ENCODE assay signal across 8 cellular contexts in the genomic region with DNA sequence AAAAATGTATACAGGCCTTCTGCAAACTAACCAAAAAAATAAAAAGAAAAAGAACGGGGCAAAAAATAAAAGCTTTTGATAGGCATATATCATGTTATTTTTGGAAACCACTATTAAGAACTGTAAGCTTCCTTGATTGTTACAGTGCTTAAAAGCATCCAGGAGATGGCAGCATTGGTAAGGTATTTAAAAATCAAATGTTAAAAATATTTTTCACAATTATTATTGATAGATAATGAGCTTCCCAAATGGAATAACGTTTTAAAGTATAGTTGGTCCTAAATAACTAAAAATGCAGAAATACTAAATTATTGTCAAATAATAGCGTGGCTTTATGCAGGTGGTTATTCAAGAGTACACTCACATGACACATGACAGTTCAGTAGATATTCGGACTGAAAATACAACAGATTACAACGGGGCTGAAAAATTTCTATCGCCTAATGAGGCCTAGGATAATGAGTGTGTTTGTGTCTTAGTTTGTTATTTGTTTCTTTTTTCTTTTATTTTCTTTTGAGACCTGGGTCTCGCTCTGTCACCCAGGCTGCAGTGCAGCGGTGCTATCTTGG.
DNase-seq lines count a peak whose midpoint lies in the region; ATAC-seq, FAIRE-seq and TF ChIP-seq lines count a peak whose summit lies in the region.

No MANE protein-coding gene starts in this region.

- H3K36me3 ChIP-seq in HCT116 (ENCODE audit: control insufficient read depth in 1 of 2, insufficient read depth in 2 of 2, low read length in 2 of 2) (no peaks in the 10 kb centered on the region), cardiac muscle cell (no peaks in the 10 kb centered on the region), testis (ENCODE audit: low read depth, missing control alignments) (no peaks in the 10 kb centered on the region)

- CTCF ChIA-PET in HCT116 (lab: Charles Lee) = interaction anchor here (0.5 to 3.0 kb wide), 33 partner anchors 10 to 757 kb away, joined by 3 to 51 read pairs (median 4); a partner anchor contains a TSS

- TF ChIP-seq RAD21 in HCT116 (IDR thresholded peaks at IDR 0.05; ENCODE audit: low read depth) = peak; percentile 81

- RAD21 ChIA-PET in HCT116 (lab: Charles Lee; ENCODE audit: low non-redundant PET in 1 of 2, low total read pairs in 2 of 2, uncharacterized antibody in 2 of 2, unreplicated experiment in 2 of 2) = interaction anchor here (0.7 to 1.8 kb wide), 6 partner anchors 52 to 380 kb away, joined by 3 to 10 read pairs (median 4); a partner anchor contains a TSS

- ATAC-seq in HCT116 (no peak), GM19455 (IDR thresholded peaks at IDR 0.05; ENCODE audit: unreplicated experiment) (no peak)

- FAIRE-seq in TTC549 (lab: Jason Lieb, UNC) = peak; percentile 93

- H4K20me1 ChIP-seq in HCT116 (ENCODE audit: insufficient read depth) = no peaks in the 10 kb centered on the region

- H3K4me3 ChIP-seq in HCT116 (replicated peaks in 1 of 2; ENCODE audit: low read depth in 1 of 2, low read length in 2 of 2) (no peak overlapping the region), cardiac muscle cell (no peak overlapping the region), testis (no peak overlapping the region)

- H3K27me3 ChIP-seq in HCT116 (ENCODE audit: insufficient read depth, low read length) (no peaks in the 10 kb centered on the region), cardiac muscle cell (no peaks in the 10 kb centered on the region), testis (no peaks in the 10 kb centered on the region)

- 55 to 66% methylated on average over 8 of the region's 8 CpGs for WGBS in testis, 2 donors

- H3K4me2 ChIP-seq in HCT116 (ENCODE audit: low read length) = no peak overlapping the region

- H3K9me2 ChIP-seq in HCT116 (ENCODE audit: insufficient read depth) = no peaks in the 10 kb centered on the region

- H2AFZ ChIP-seq in HCT116 (ENCODE audit: low read depth, low read length, poor library complexity, severe bottlenecking) = no peak overlapping the region

- intact Hi-C loops in HCT116 (cut with micrococcal nuclease) (loop anchor here (1.0 to 5.0 kb wide), 6 partner anchors 128 to 756 kb away; no protein-coding TSS in a partner anchor), testis (cut with DNase I; ENCODE audit: low total_unique reads) (no loop called here)

- no peak overlapping the region for H3K9ac ChIP-seq in HCT116 (ENCODE audit: low read length)

- TF ChIP-seq CTCF in HCT116 (IDR thresholded peaks at IDR 0.05 in 2 of 3, conservative IDR thresholded peaks at IDR 0.05 in 1 of 3; ENCODE audit: borderline replicate concordance in 1 of 3, insufficient read depth in 1 of 3, low read depth in 2 of 3, low read length in 2 of 3) = peak; percentile 41 to 85 (median 61); a peak in 5 of 6 replicates
- peak; percentile 54 for TF ChIP-seq CTCF in cardiac muscle cell (IDR thresholded peaks at IDR 0.05; ENCODE audit: low read depth, low read length)
- TF ChIP-seq CTCF in testis (IDR thresholded peaks at IDR 0.05) = peak; percentile 28 to 70 (median 55)

- H3K4me1 ChIP-seq in HCT116 (ENCODE audit: control insufficient read depth in 1 of 2, insufficient read depth in 2 of 2, low read length in 2 of 2) (no peaks in the 10 kb centered on the region; a peak in 1 of 4 replicates), cardiac muscle cell (ENCODE audit: low read depth) (peaks cover 10% of the 10 kb centered on the region), testis (peaks cover 4% of the 10 kb centered on the region)

- no peaks in the 10 kb centered on the region for H3K79me2 ChIP-seq in HCT116 (ENCODE audit: insufficient read depth, low read length)

- POLR2A ChIA-PET in HCT116 (lab: Charles Lee) = interaction anchor here (0.8 to 0.9 kb wide), 2 partner anchors 127 to 533 kb away, joined by 3 read pairs; a partner anchor contains a TSS

- DNase-seq in AG20443 (ENCODE audit: low spot score) (peak; percentile 25), HCT116 (ENCODE audit: low read depth, low spot score) (no peak), cardiac muscle cell (ENCODE audit: low read depth in 1 of 2, low spot score in 1 of 2) (peak; percentile 45 to 63), testis (no peak), SKM-1 (lab: John Stamatoyannopoulos, UW; ENCODE audit: unreplicated experiment) (no peak)
- no peak for DNase-seq in activated CD4-positive, alpha-beta T cell treated with anti-CD3 and anti-CD28 coated beads for 4 hours

- H3K27ac ChIP-seq in HCT116 (ENCODE audit: low read depth, low read length) = no peak overlapping the region
- no peak overlapping the region for H3K27ac ChIP-seq in cardiac muscle cell
- no peak overlapping the region for H3K27ac ChIP-seq in testis

- no peaks in the 10 kb centered on the region for H3K9me3 ChIP-seq in HCT116 (ENCODE audit: control insufficient read depth in 1 of 2, insufficient read depth in 1 of 2, low read depth in 1 of 2, low read length in 2 of 2)
- no peaks in the 10 kb centered on the region for H3K9me3 ChIP-seq in cardiac muscle cell (ENCODE audit: low read depth)
- H3K9me3 ChIP-seq in testis = no peaks in the 10 kb centered on the region

- BruUV-seq in HCT116 (replicated peaks; lab: Mats Ljungman, UMichigan) = no TSS peak

- TF ChIP-seq POLR2A in HCT116 (IDR thresholded peaks at IDR 0.05; ENCODE audit: borderline replicate concordance, extremely low read depth, insufficient read depth, insufficient read length) (no peak), testis (IDR thresholded peaks at IDR 0.05) (no peak)

TF ChIP-seq in HCT116, 20 proteins besides CTCF, POLR2A, EP300 and RAD21:
- no peak for TF ChIP-seq TCF7L2 (IDR thresholded peaks at IDR 0.05; ENCODE audit: borderline replicate concordance, extremely low read depth, insufficient read depth, insufficient read length)
- no peak for TF ChIP-seq SRF (IDR thresholded peaks at IDR 0.05; ENCODE audit: low read depth)
- TF ChIP-seq, protein P1, sequence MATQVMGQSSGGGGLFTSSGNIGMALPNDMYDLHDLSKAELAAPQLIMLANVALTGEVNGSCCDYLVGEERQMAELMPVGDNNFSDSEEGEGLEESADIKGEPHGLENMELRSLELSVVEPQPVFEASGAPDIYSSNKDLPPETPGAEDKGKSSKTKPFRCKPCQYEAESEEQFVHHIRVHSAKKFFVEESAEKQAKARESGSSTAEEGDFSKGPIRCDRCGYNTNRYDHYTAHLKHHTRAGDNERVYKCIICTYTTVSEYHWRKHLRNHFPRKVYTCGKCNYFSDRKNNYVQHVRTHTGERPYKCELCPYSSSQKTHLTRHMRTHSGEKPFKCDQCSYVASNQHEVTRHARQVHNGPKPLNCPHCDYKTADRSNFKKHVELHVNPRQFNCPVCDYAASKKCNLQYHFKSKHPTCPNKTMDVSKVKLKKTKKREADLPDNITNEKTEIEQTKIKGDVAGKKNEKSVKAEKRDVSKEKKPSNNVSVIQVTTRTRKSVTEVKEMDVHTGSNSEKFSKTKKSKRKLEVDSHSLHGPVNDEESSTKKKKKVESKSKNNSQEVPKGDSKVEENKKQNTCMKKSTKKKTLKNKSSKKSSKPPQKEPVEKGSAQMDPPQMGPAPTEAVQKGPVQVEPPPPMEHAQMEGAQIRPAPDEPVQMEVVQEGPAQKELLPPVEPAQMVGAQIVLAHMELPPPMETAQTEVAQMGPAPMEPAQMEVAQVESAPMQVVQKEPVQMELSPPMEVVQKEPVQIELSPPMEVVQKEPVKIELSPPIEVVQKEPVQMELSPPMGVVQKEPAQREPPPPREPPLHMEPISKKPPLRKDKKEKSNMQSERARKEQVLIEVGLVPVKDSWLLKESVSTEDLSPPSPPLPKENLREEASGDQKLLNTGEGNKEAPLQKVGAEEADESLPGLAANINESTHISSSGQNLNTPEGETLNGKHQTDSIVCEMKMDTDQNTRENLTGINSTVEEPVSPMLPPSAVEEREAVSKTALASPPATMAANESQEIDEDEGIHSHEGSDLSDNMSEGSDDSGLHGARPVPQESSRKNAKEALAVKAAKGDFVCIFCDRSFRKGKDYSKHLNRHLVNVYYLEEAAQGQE (IDR thresholded peaks at IDR 0.05; ENCODE audit: low read depth) = no peak
- TF ChIP-seq POLR2AphosphoS5 (IDR thresholded peaks at IDR 0.05; ENCODE audit: low read depth, low read length) = no peak
- no peak for TF ChIP-seq ZNF274 (IDR thresholded peaks at IDR 0.05; ENCODE audit: low read depth, low read length)
- no peak for TF ChIP-seq YY1 (IDR thresholded peaks at IDR 0.05; ENCODE audit: extremely low read depth, insufficient replicate concordance, low read depth, low read length)
- no peak for TF ChIP-seq JUND (IDR thresholded peaks at IDR 0.05)
- TF ChIP-seq, protein P2, sequence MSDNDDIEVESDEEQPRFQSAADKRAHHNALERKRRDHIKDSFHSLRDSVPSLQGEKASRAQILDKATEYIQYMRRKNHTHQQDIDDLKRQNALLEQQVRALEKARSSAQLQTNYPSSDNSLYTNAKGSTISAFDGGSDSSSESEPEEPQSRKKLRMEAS (IDR thresholded peaks at IDR 0.05) = no peak
- TF ChIP-seq ELF1 (IDR thresholded peaks at IDR 0.05; ENCODE audit: borderline replicate concordance, low read depth) = no peak; the same call in 1 of the 2 replicates
- TF ChIP-seq CEBPB (IDR thresholded peaks at IDR 0.05; ENCODE audit: low read depth) = no peak
- no peak for TF ChIP-seq ZFX (IDR thresholded peaks at IDR 0.05)
TF ChIP-seq in HCT116: peak in this region for 0.

Comparison
In these comparisons a context has a peak if more than half of its experiments do, and no peak if none do; other contexts are left out.
1. DNase-seq: peak in AG20443 (single experiment) and cardiac muscle cell (2 of 2); none in HCT116 (single experiment), testis (single experiment), SKM-1 (single experiment) and activated CD4-positive, alpha-beta T cell treated with anti-CD3 and anti-CD28 coated beads for 4 hours (0 of 2).
2. Peak in every context shown above with its lines, with median percentiles within 50 percentile points of each other: CTCF ChIP-seq.